In genomic region chr19:15234525-15235130, GRCh38 we compare ENCODE assay signal across 19 cellular contexts. TPM values are rescaled to one million over a fixed set of nuclear protein-coding genes. Genes with fewer than 3 reads are reported as not detected.
DNase-seq lines count a peak whose midpoint lies in the region; ATAC-seq and TF ChIP-seq lines count a peak whose summit lies in the region.
"Had no signal": no experiment of that assay in that cellular context is flagged by ENCODE, and none has a peak within 500 bp of the region (broad histone marks: within the 10 kb centered on the region; RNA-seq: fewer than 3 reads in every experiment).

No MANE protein-coding gene starts in this region.

- H4K20me1 ChIP-seq in PC-3 (ENCODE audit: low read length) (no peaks in the 10 kb centered on the region), smooth muscle cell (ENCODE audit: low read depth) (no peaks in the 10 kb centered on the region)

- H3K79me2 ChIP-seq in PC-3 (ENCODE audit: low read length): no peaks in the 10 kb centered on the region
- no peaks in the 10 kb centered on the region for H3K79me2 ChIP-seq in smooth muscle cell (ENCODE audit: low read depth)
- H3K79me2 ChIP-seq: hepatocyte had no signal

- H3K4me2 ChIP-seq in PC-3 (ENCODE audit: low read length): peak overlapping the region; percentile 65
- no peak overlapping the region for H3K4me2 ChIP-seq in smooth muscle cell
- H3K4me2 ChIP-seq: A549, hepatocyte had no signal

- CTCF ChIA-PET in activated CD4-positive, alpha-beta memory T cell treated with anti-CD3 and anti-CD28 coated beads for 36 hours (lab: Charles Lee): no interaction called here
- CTCF ChIA-PET in activated CD4-positive, alpha-beta memory T cell treated with anti-CD3 and anti-CD28 coated beads, Interleukin-2, amount 10 ng/mL, durations not matched to agents 7 days and 5 days (lab: Charles Lee): no interaction called here
- CTCF ChIA-PET in PC-3 (lab: Charles Lee): no interaction called here

- BruUV-seq in PC-3 (replicated peaks; lab: Mats Ljungman, UMichigan): no TSS peak

- no peak for DNase-seq in activated CD4-positive, alpha-beta memory T cell treated with anti-CD3 and anti-CD28 coated beads for 36 hours
- no peak for DNase-seq in activated CD4-positive, alpha-beta memory T cell treated with anti-CD3 and anti-CD28 coated beads, Interleukin-2, amount 10 ng/mL, durations not matched to agents 7 days and 5 days
- no peak for DNase-seq in PC-3
- no peak for DNase-seq in epithelial cell of prostate (ENCODE audit: low read depth, low spot score)
- no peak for DNase-seq in smooth muscle cell (lab: John Stamatoyannopoulos, UW; ENCODE audit: unreplicated experiment)
- no peak for DNase-seq in CD14-positive monocyte (ENCODE audit: low spot score)
- no peak for DNase-seq in effector CD8-positive, alpha-beta T cell (lab: John Stamatoyannopoulos, UW)
- DNase-seq in NCI-H187 treated with DMSO at 0.1 percent for 48 hours (lab: John Stamatoyannopoulos, UW): no peak
- DNase-seq: activated CD4-positive, alpha-beta T cell treated with anti-CD3 and anti-CD28 coated beads for 36 hours; DMS 273 treated with DMSO at 0.1 percent for 48 hours; Karpas-422; NCI-H1092 treated with DMSO at 0.1 percent for 48 hours; stimulated activated CD4-positive, alpha-beta T cell treated with anti-CD3 and anti-CD28 coated beads, Interleukin-4, amount 100 ng/mL, for 24 hours had no signal

- ATAC-seq in PC-3: peak; percentile 6; the same call in 1 of the 2 replicates
- ATAC-seq: A549; activated CD4-positive, alpha-beta T cell treated with anti-CD3 and anti-CD28 coated beads for 36 hours had no signal

- intact Hi-C loops in activated CD4-positive, alpha-beta memory T cell treated with anti-CD3 and anti-CD28 coated beads for 36 hours (cut with micrococcal nuclease): no loop called here
- intact Hi-C loops in PC-3 (cut with micrococcal nuclease): loop anchor here (5.0 kb wide), 1 partner anchor 57 kb away; no protein-coding TSS in a partner anchor
- intact Hi-C loops in CD14-positive monocyte (cut with micrococcal nuclease): loop anchor here (5.0 kb wide), 2 partner anchors 37 to 57 kb away; no protein-coding TSS in a partner anchor

- H2AFZ ChIP-seq in PC-3 (ENCODE audit: low read length) (no peak overlapping the region), smooth muscle cell (ENCODE audit: low read depth) (no peak overlapping the region)
- H2AFZ ChIP-seq: hepatocyte had no signal

- H3K27ac ChIP-seq in PC-3 (ENCODE audit: low read length): peak overlapping the region; percentile 92
- peak overlapping the region; percentile 58 for H3K27ac ChIP-seq in epithelial cell of prostate
- H3K27ac ChIP-seq in smooth muscle cell (ENCODE audit: low read depth): peak overlapping the region; percentile 70
- H3K27ac ChIP-seq: A549, C4-2B, coronary artery, hepatocyte had no signal

- peaks cover 22% of the 10 kb centered on the region for H3K4me1 ChIP-seq in PC-3 (ENCODE audit: insufficient read depth, low read length)
- peaks cover 6% of the 10 kb centered on the region for H3K4me1 ChIP-seq in smooth muscle cell (ENCODE audit: low read depth)
- H3K4me1 ChIP-seq: A549 had no signal

- H3K9ac ChIP-seq in PC-3 (ENCODE audit: low read length) (peak overlapping the region; percentile 56), smooth muscle cell (ENCODE audit: low read depth) (no peak overlapping the region)

- H3K27me3 ChIP-seq in PC-3 (ENCODE audit: low read length) (no peaks in the 10 kb centered on the region), smooth muscle cell (ENCODE audit: low read depth) (peaks cover 11% of the 10 kb centered on the region)
- H3K27me3 ChIP-seq: hepatocyte had no signal

- peak overlapping the region; percentile 50 for H3K27ac Mint-ChIP-seq in activated CD4-positive, alpha-beta memory T cell treated with anti-CD3 and anti-CD28 coated beads for 36 hours
- H3K27ac Mint-ChIP-seq in activated CD4-positive, alpha-beta memory T cell treated with anti-CD3 and anti-CD28 coated beads, Interleukin-2, amount 10 ng/mL, durations not matched to agents 7 days and 5 days: no peak overlapping the region
- H3K27ac Mint-ChIP-seq in CD14-positive monocyte: peak overlapping the region in 3 of 7 donors; percentile 5 to 82 (median 45)
- H3K27ac Mint-ChIP-seq: activated CD4-positive, alpha-beta T cell treated with anti-CD3 and anti-CD28 coated beads for 36 hours had no signal

- no peak overlapping the region for H3K4me3 Mint-ChIP-seq in activated CD4-positive, alpha-beta memory T cell treated with anti-CD3 and anti-CD28 coated beads for 36 hours
- no peak overlapping the region for H3K4me3 Mint-ChIP-seq in activated CD4-positive, alpha-beta memory T cell treated with anti-CD3 and anti-CD28 coated beads, Interleukin-2, amount 10 ng/mL, durations not matched to agents 7 days and 5 days
- H3K4me3 Mint-ChIP-seq in CD14-positive monocyte: no peak overlapping the region
- H3K4me3 Mint-ChIP-seq: activated CD4-positive, alpha-beta T cell treated with anti-CD3 and anti-CD28 coated beads for 36 hours had no signal

- H3F3A ChIP-seq in PC-3 (ENCODE audit: low read length, unreplicated experiment) (peaks cover 8% of the 10 kb centered on the region), smooth muscle cell (ENCODE audit: low read depth) (peaks cover 29% of the 10 kb centered on the region)

- peaks cover 23% of the 10 kb centered on the region for H3K36me3 Mint-ChIP-seq in activated CD4-positive, alpha-beta memory T cell treated with anti-CD3 and anti-CD28 coated beads for 36 hours
- H3K36me3 Mint-ChIP-seq in activated CD4-positive, alpha-beta memory T cell treated with anti-CD3 and anti-CD28 coated beads, Interleukin-2, amount 10 ng/mL, durations not matched to agents 7 days and 5 days (ENCODE audit: low read depth): peaks cover 35% of the 10 kb centered on the region
- H3K36me3 Mint-ChIP-seq in CD14-positive monocyte: peaks cover 43 to 52% of the 10 kb centered on the region in 2 donors

- H3K9me3 Mint-ChIP-seq in activated CD4-positive, alpha-beta memory T cell treated with anti-CD3 and anti-CD28 coated beads for 36 hours: no peaks in the 10 kb centered on the region
- no peaks in the 10 kb centered on the region for H3K9me3 Mint-ChIP-seq in activated CD4-positive, alpha-beta memory T cell treated with anti-CD3 and anti-CD28 coated beads, Interleukin-2, amount 10 ng/mL, durations not matched to agents 7 days and 5 days
- H3K9me3 Mint-ChIP-seq in CD14-positive monocyte: peaks cover 0 to 11% (median 7%) of the 10 kb centered on the region in 7 donors

- H3K36me3 ChIP-seq in PC-3 (ENCODE audit: low read depth, low read length): peaks cover 24% of the 10 kb centered on the region; the same call in 1 of the 2 replicates
- H3K36me3 ChIP-seq in smooth muscle cell (ENCODE audit: low read depth): no peaks in the 10 kb centered on the region

- no peaks in the 10 kb centered on the region for H3K9me2 ChIP-seq in PC-3 (replicated peaks; ENCODE audit: low read length)

- H3K9me3 ChIP-seq in PC-3 (ENCODE audit: low read length) (no peaks in the 10 kb centered on the region), smooth muscle cell (replicated peaks; ENCODE audit: low read depth) (no peaks in the 10 kb centered on the region)
- H3K9me3 ChIP-seq: A549 had no signal

- peaks cover 12% of the 10 kb centered on the region for H3K4me1 Mint-ChIP-seq in activated CD4-positive, alpha-beta memory T cell treated with anti-CD3 and anti-CD28 coated beads for 36 hours (ENCODE audit: low read depth)
- H3K4me1 Mint-ChIP-seq in activated CD4-positive, alpha-beta memory T cell treated with anti-CD3 and anti-CD28 coated beads, Interleukin-2, amount 10 ng/mL, durations not matched to agents 7 days and 5 days: peaks cover 8% of the 10 kb centered on the region
- H3K4me1 Mint-ChIP-seq in CD14-positive monocyte: peaks cover 35% of the 10 kb centered on the region

- POLR2A ChIA-PET in activated CD4-positive, alpha-beta memory T cell treated with anti-CD3 and anti-CD28 coated beads for 36 hours (lab: Charles Lee): no interaction called here
- POLR2A ChIA-PET in activated CD4-positive, alpha-beta memory T cell treated with anti-CD3 and anti-CD28 coated beads, Interleukin-2, amount 10 ng/mL, durations not matched to agents 7 days and 5 days (lab: Charles Lee): no interaction called here
- POLR2A ChIA-PET in PC-3 (lab: Charles Lee; ENCODE audit: unreplicated experiment): no interaction called here

- peaks cover 21% of the 10 kb centered on the region for H3K27me3 Mint-ChIP-seq in activated CD4-positive, alpha-beta memory T cell treated with anti-CD3 and anti-CD28 coated beads for 36 hours
- peaks cover 22% of the 10 kb centered on the region for H3K27me3 Mint-ChIP-seq in activated CD4-positive, alpha-beta memory T cell treated with anti-CD3 and anti-CD28 coated beads, Interleukin-2, amount 10 ng/mL, durations not matched to agents 7 days and 5 days
- H3K27me3 Mint-ChIP-seq in CD14-positive monocyte (ENCODE audit: low read depth in 3 of 3): peaks cover 26 to 44% (median 42%) of the 10 kb centered on the region in 3 donors

- 88% methylated on average over 9 of the region's 9 CpGs for WGBS in smooth muscle cell (ENCODE audit: low lambda C conversion rate)

- TF ChIP-seq CTCF in PC-3 (conservative IDR thresholded peaks at IDR 0.05; ENCODE audit: low read depth, low read length) (no peak), smooth muscle cell (IDR thresholded peaks at IDR 0.05; ENCODE audit: borderline replicate concordance, insufficient read depth, poor library complexity, severe bottlenecking) (no peak), CD14-positive monocyte (IDR thresholded peaks at IDR 0.05) (no peak)

- no peak overlapping the region for H3K4me3 ChIP-seq in PC-3 (ENCODE audit: low read length)
- no peak overlapping the region for H3K4me3 ChIP-seq in smooth muscle cell
- H3K4me3 ChIP-seq: A549, coronary artery, hepatocyte had no signal

RNA-seq across cellular contexts. Expression of gene EPHX3, which starts 2.4 kb away (rescaled TPM):
- not detected for total RNA-seq in activated CD4-positive, alpha-beta memory T cell treated with anti-CD3 and anti-CD28 coated beads for 36 hours
- total RNA-seq in activated CD4-positive, alpha-beta memory T cell treated with anti-CD3 and anti-CD28 coated beads, Interleukin-2, amount 10 ng/mL, durations not matched to agents 7 days and 5 days: under 1 TPM in 1 of 2 experiments, not detected in 1; 0.20 TPM
- total RNA-seq in PC-3 (2014; rRNA removed): not detected in 2 replicates
- total RNA-seq in smooth muscle cell: 3.6 and 4.0 TPM in 2 replicates
- polyA plus RNA-seq in smooth muscle cell: 3.1 and 10.3 TPM in 2 replicates
- polyA plus RNA-seq in CD14-positive monocyte: 1 to 10 TPM in 1 of 2 donors, under 1 TPM in 1; 0.23 to 1.5 TPM
- total RNA-seq: lung microvascular endothelial cell, pulmonary artery endothelial cell had no signal

RNA-seq across cellular contexts. Expression of gene NOTCH3, which starts 33.8 kb away (rescaled TPM):
- total RNA-seq in activated CD4-positive, alpha-beta memory T cell treated with anti-CD3 and anti-CD28 coated beads for 36 hours: not detected
- not detected for total RNA-seq in activated CD4-positive, alpha-beta memory T cell treated with anti-CD3 and anti-CD28 coated beads, Interleukin-2, amount 10 ng/mL, durations not matched to agents 7 days and 5 days
- total RNA-seq in PC-3 (2014; rRNA removed): 21.5 and 28.1 TPM in 2 replicates
- total RNA-seq in smooth muscle cell: 56.6 and 72.0 TPM in 2 replicates
- polyA plus RNA-seq in smooth muscle cell: 92.5 and 122 TPM in 2 replicates
- polyA plus RNA-seq in CD14-positive monocyte: under 1 TPM in 1 of 2 donors, not detected in 1; 0.05 TPM

Comparison
In these comparisons a context has a peak if more than half of its experiments do, and no peak if none do; other contexts are left out.
1. RNA of gene NOTCH3, which starts 33.8 kb away (total RNA-seq): 56.6 to 72.0 TPM in smooth muscle cell and 21.5 to 28.1 TPM in PC-3; not detected in activated CD4-positive, alpha-beta memory T cell treated with anti-CD3 and anti-CD28 coated beads for 36 hours and not detected in activated CD4-positive, alpha-beta memory T cell treated with anti-CD3 and anti-CD28 coated beads, Interleukin-2, amount 10 ng/mL, durations not matched to agents 7 days and 5 days; every median in the first group is over 10 times any median in the second.
2. Peak in every context shown above with its lines, with median percentiles within 50 percentile points of each other: H3K27ac ChIP-seq.